ENCODE assay signal across 1 cellular context in genomic region chr7:155252958-155253501, GRCh38.
TF ChIP-seq lines count a peak whose summit lies in the region.

No MANE protein-coding gene starts in this region.

TF ChIP-seq in endothelial cell of umbilical vein, 7 proteins besides CTCF, POLR2A, EP300 and RAD21 (continued from another document):
- TF ChIP-seq EZH2 (IDR thresholded peaks at IDR 0.05; ENCODE audit: borderline replicate concordance, low read depth, low read length, severe bottlenecking), result no peak
- TF ChIP-seq FOS (IDR thresholded peaks at IDR 0.05; ENCODE audit: borderline replicate concordance, insufficient read depth, low read length), result no peak
- TF ChIP-seq JUN (IDR thresholded peaks at IDR 0.05; ENCODE audit: borderline replicate concordance, insufficient read depth, insufficient read length, low read depth), result no peak
- TF ChIP-seq POLR2AphosphoS5 (IDR thresholded peaks at IDR 0.05; ENCODE audit: insufficient read depth, low read depth, low read length), result no peak
TF ChIP-seq in endothelial cell of umbilical vein: peak in this region for 0.
